In the genomic region with DNA sequence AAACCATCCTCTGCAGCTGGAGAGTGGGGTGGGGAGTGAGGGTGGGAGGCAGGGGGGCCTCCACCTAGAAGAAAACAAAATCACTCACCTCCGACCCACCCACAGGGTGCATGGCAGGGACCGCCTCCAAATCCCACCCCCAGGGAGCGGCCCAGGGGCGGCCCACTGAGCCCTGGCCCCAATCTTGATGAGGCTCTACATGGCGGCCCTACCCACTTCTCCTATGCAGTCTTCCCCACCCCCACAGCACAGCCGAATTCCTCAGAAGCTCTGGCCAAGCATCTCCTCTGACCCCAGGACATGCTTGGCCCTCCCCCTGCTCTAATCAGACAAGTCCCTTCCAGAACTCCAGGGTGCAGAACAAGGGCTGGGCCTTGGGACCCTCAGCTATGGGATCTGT, we compare ENCODE assay signal across 26 cellular contexts.
"Had no signal": no experiment of that assay in that cellular context is flagged by ENCODE, and none has a peak within 500 bp of the region (broad histone marks: within the 10 kb centered on the region; RNA-seq: fewer than 3 reads in every experiment).

No MANE protein-coding gene starts in this region.

- H3K27ac Mint-ChIP-seq: activated naive CD8-positive, alpha-beta T cell treated with anti-CD3 and anti-CD28 coated beads for 36 hours; activated T-cell treated with anti-CD3 and anti-CD28 coated beads, Interleukin-2, amount 50 U/mL, for 24 hours; effector memory CD8-positive, alpha-beta T cell; memory B cell; neural progenitor cell; stimulated activated naive B cell treated with anti-CD40 and anti-IgM and Interleukin-4, amounts not matched to agents 10 μg/mL and 1 μg/mL and 100 μg/mL, for 72 hours; T-cell; T-helper 2 cell treated with Interferon-gamma antibody and Interleukin-4, amounts not matched to agents 5 μg/mL and 100 μg/mL, for 36 hours had no signal

- H3K9me3 Mint-ChIP-seq: activated naive CD8-positive, alpha-beta T cell treated with anti-CD3 and anti-CD28 coated beads for 36 hours; activated T-cell treated with anti-CD3 and anti-CD28 coated beads, Interleukin-2, amount 50 U/mL, for 24 hours; central memory CD8-positive, alpha-beta T cell; effector memory CD8-positive, alpha-beta T cell; memory B cell; naive thymus-derived CD4-positive, alpha-beta T cell; neural progenitor cell; stimulated activated naive B cell treated with anti-CD40 and anti-IgM and Interleukin-4, amounts not matched to agents 10 μg/mL and 1 μg/mL and 100 μg/mL, for 72 hours; T-cell; T-helper 2 cell treated with Interferon-gamma antibody and Interleukin-4, amounts not matched to agents 5 μg/mL and 100 μg/mL, for 36 hours had no signal

- H3K4me2 ChIP-seq: neural progenitor cell had no signal

- H3K4me1 ChIP-seq: breast epithelium, esophagus squamous epithelium had no signal

- H3K4me1 Mint-ChIP-seq: central memory CD8-positive, alpha-beta T cell; memory B cell; stimulated activated naive B cell treated with anti-CD40 and anti-IgM and Interleukin-4, amounts not matched to agents 10 μg/mL and 1 μg/mL and 100 μg/mL, for 72 hours had no signal

- H3K27ac ChIP-seq: breast epithelium, esophagus squamous epithelium, gastroesophageal sphincter, neural progenitor cell, testis, upper lobe of left lung, WERI-Rb-1 had no signal

- H3K4me3 ChIP-seq: breast epithelium, esophagus squamous epithelium, gastroesophageal sphincter, neural progenitor cell, testis, upper lobe of left lung had no signal

- H3K4me3 Mint-ChIP-seq: activated naive CD8-positive, alpha-beta T cell treated with anti-CD3 and anti-CD28 coated beads for 36 hours; activated T-cell treated with anti-CD3 and anti-CD28 coated beads, Interleukin-2, amount 50 U/mL, for 24 hours; central memory CD8-positive, alpha-beta T cell; effector memory CD8-positive, alpha-beta T cell; memory B cell; naive thymus-derived CD4-positive, alpha-beta T cell; neural progenitor cell; stimulated activated naive B cell treated with anti-CD40 and anti-IgM and Interleukin-4, amounts not matched to agents 10 μg/mL and 1 μg/mL and 100 μg/mL, for 72 hours; T-cell; T-helper 2 cell treated with Interferon-gamma antibody and Interleukin-4, amounts not matched to agents 5 μg/mL and 100 μg/mL, for 36 hours had no signal

- H3K36me3 Mint-ChIP-seq: activated naive CD8-positive, alpha-beta T cell treated with anti-CD3 and anti-CD28 coated beads for 36 hours; memory B cell had no signal

- H3K9ac ChIP-seq: neural progenitor cell had no signal

- H3K27me3 ChIP-seq: breast epithelium, esophagus squamous epithelium, gastroesophageal sphincter, neural progenitor cell, testis, upper lobe of left lung had no signal

- H3K36me3 ChIP-seq: breast epithelium, neural progenitor cell had no signal

- H2AFZ ChIP-seq: neural progenitor cell had no signal

- ATAC-seq: effector memory CD8-positive, alpha-beta T cell; gastroesophageal sphincter; left ventricle myocardium superior; naive thymus-derived CD4-positive, alpha-beta T cell; stimulated activated naive B cell treated with anti-CD40 and anti-IgM and Interleukin-4, amounts not matched to agents 10 μg/mL and 1 μg/mL and 100 μg/mL, for 72 hours; T-cell had no signal

- H3K27me3 Mint-ChIP-seq: activated naive CD8-positive, alpha-beta T cell treated with anti-CD3 and anti-CD28 coated beads for 36 hours; activated T-cell treated with anti-CD3 and anti-CD28 coated beads, Interleukin-2, amount 50 U/mL, for 24 hours; central memory CD8-positive, alpha-beta T cell; effector memory CD8-positive, alpha-beta T cell; memory B cell; naive thymus-derived CD4-positive, alpha-beta T cell; progenitor cell of endocrine pancreas; stimulated activated naive B cell treated with anti-CD40 and anti-IgM and Interleukin-4, amounts not matched to agents 10 μg/mL and 1 μg/mL and 100 μg/mL, for 72 hours; T-cell had no signal

- H3K9me3 ChIP-seq: breast epithelium, esophagus squamous epithelium, gastroesophageal sphincter, testis, upper lobe of left lung had no signal

- DNase-seq: activated CD8-positive, alpha-beta memory T cell treated with anti-CD3 and anti-CD28 coated beads for 24 hours; activated CD8-positive, alpha-beta memory T cell treated with anti-CD3 and anti-CD28 coated beads, Interleukin-2, amount 50 U/mL, for 4 hours; activated naive CD4-positive, alpha-beta T cell treated with Interleukin-2 at 50 U/mL for 16 hours; activated naive CD8-positive, alpha-beta T cell treated with anti-CD3 and anti-CD28 coated beads for 36 hours; activated T-cell treated with anti-CD3 and anti-CD28 coated beads, Interleukin-2, amount 50 U/mL, for 24 hours; effector memory CD8-positive, alpha-beta T cell; esophagus squamous epithelium; head of caudate nucleus; hypothalamus; left ventricle myocardium superior; naive thymus-derived CD4-positive, alpha-beta T cell; retina; stimulated activated CD4-positive, alpha-beta T cell treated with anti-CD3 and anti-CD28 coated beads, Interleukin-2, amount 100 ng/mL, for 48 hours; stimulated activated CD8-positive, alpha-beta memory T cell treated with anti-CD3 and anti-CD28 coated beads, Interleukin-4, amount 100 ng/mL, for 48 hours; stimulated activated naive B cell treated with anti-CD40 and anti-IgM and Interleukin-4, amounts not matched to agents 10 μg/mL and 1 μg/mL and 100 μg/mL, for 72 hours; T-cell; testis; upper lobe of left lung; WERI-Rb-1 had no signal
